8 cellular contexts compared by ENCODE assay signal in genomic region chr17:47324224-47325020, GRCh38. TPM values are rescaled to one million over a fixed set of nuclear protein-coding genes. Genes with fewer than 3 reads are reported as not detected.
DNase-seq lines count a peak whose midpoint lies in the region; ATAC-seq and TF ChIP-seq lines count a peak whose summit lies in the region.

No MANE protein-coding gene starts in this region.

- H3K4me3 ChIP-seq in endocrine pancreas (ENCODE audit: control insufficient read depth, insufficient read depth, low read length), result peak overlapping the region; percentile 77
- H3K4me3 ChIP-seq in stomach, result peak overlapping the region; percentile 63 to 77 (median 66)

- DNase-seq in NCI-H345 treated with DMSO at 0.1 percent for 48 hours (lab: John Stamatoyannopoulos, UW; ENCODE audit: unreplicated experiment) (peak; percentile 38), mucosa of gallbladder (ENCODE audit: low spot score) (peak; percentile 58), stomach (peak; percentile 63)
- peak; percentile 37 for DNase-seq in activated CD4-positive, alpha-beta T cell treated with anti-CD3 and anti-CD28 coated beads, Interleukin-2, amount 50 U/mL, for 1 hour

- TF ChIP-seq POLR2A in GM18505 (IDR thresholded peaks at IDR 0.05; ENCODE audit: borderline replicate concordance, extremely low read depth, insufficient read depth, insufficient read length), result peak; percentile 57
- no peak for TF ChIP-seq POLR2A in stomach (IDR thresholded peaks at IDR 0.05)

- H3K27me3 ChIP-seq in endocrine pancreas (ENCODE audit: control insufficient read depth, insufficient read depth, low read length) (no peaks in the 10 kb centered on the region), stomach (no peaks in the 10 kb centered on the region)

- 9 to 23% (median 21%) methylated on average over 28 of the region's 28 CpGs for WGBS in stomach, 5 donors

- no peak for TF ChIP-seq EP300 in stomach (IDR thresholded peaks at IDR 0.05)

- ATAC-seq in GM18505 (IDR thresholded peaks at IDR 0.05; ENCODE audit: unreplicated experiment) (peak; percentile 28), HG02938 (IDR thresholded peaks at IDR 0.05; ENCODE audit: unreplicated experiment) (peak; percentile 50)

- H3K9me3 ChIP-seq in endocrine pancreas (ENCODE audit: control insufficient read depth, low read length), result peaks cover 2% of the 10 kb centered on the region
- no peaks in the 10 kb centered on the region for H3K9me3 ChIP-seq in stomach

- intact Hi-C loops in stomach (cut with DNase I; ENCODE audit: low total_unique reads), result no loop called here

- TF ChIP-seq CTCF in 22Rv1 (IDR thresholded peaks at IDR 0.05), result no peak
- TF ChIP-seq CTCF in stomach (IDR thresholded peaks at IDR 0.05), result no peak

- H3K36me3 ChIP-seq in endocrine pancreas (ENCODE audit: control insufficient read depth, insufficient read depth, low read length) (no peaks in the 10 kb centered on the region), stomach (peaks cover 0 to 8% (median 0%) of the 10 kb centered on the region in 4 donors)

- H3K4me1 ChIP-seq in endocrine pancreas (ENCODE audit: control insufficient read depth, insufficient read depth, low read length), result no peaks in the 10 kb centered on the region
- H3K4me1 ChIP-seq in stomach, result peaks cover 0 to 18% (median 8%) of the 10 kb centered on the region in 4 donors

- peak overlapping the region; percentile 80 for H3K27ac ChIP-seq in 22Rv1
- peak overlapping the region; percentile 89 to 96 (median 93) for H3K27ac ChIP-seq in stomach

- peak overlapping the region; percentile 87 for H3K9ac ChIP-seq in endocrine pancreas (ENCODE audit: control insufficient read depth, insufficient read depth, low read length)

RNA-seq across cellular contexts. Expression of gene EFCAB13, which starts 0.7 kb away (rescaled TPM):
- total RNA-seq in mucosa of gallbladder (10.6 TPM), stomach (10 to 100 TPM in 3 of 5 donors, 1 to 10 TPM in 1, under 1 TPM in 1; 0.29 to 27.0 (median 11.2) TPM)
- polyA plus RNA-seq in stomach, result 1 to 10 TPM in 1 of 3 donors, under 1 TPM in 2; 0.43 to 5.0 (median 0.56) TPM

Comparison
In these comparisons a context has a peak if more than half of its experiments do, and no peak if none do; other contexts are left out.
1. Peak in every context shown above with its lines: DNase-seq, ATAC-seq, H3K4me3 ChIP-seq and H3K27ac ChIP-seq.